ENCODE assay signal across 26 cellular contexts in genomic region chr5:113518884-113519283, GRCh38. TPM values are rescaled to one million over a fixed set of nuclear protein-coding genes. Genes with fewer than 3 reads are reported as not detected.
DNase-seq lines count a peak whose midpoint lies in the region; ATAC-seq, FAIRE-seq and TF ChIP-seq lines count a peak whose summit lies in the region.
"Had no signal": no experiment of that assay in that cellular context is flagged by ENCODE, and none has a peak within 500 bp of the region (broad histone marks: within the 10 kb centered on the region; RNA-seq: fewer than 3 reads in every experiment).

No MANE protein-coding gene starts in this region.

- no peaks in the 10 kb centered on the region for H3K27me3 ChIP-seq in HepG2 (ENCODE audit: control insufficient read depth in 1 of 2, insufficient read depth in 2 of 2, low read length in 2 of 2)
- no peaks in the 10 kb centered on the region for H3K27me3 ChIP-seq in right lobe of liver
- no peaks in the 10 kb centered on the region for H3K27me3 ChIP-seq in K562 (ENCODE audit: control insufficient read depth in 2 of 2, insufficient read depth in 2 of 2, low read length in 2 of 2)
- H3K27me3 ChIP-seq: BLaER1 treated with 17β-estradiol and CSF1 and Interleukin-3, amounts not matched to agents 10 nM and 100 nM had no signal

- H3K36me3 ChIP-seq in HepG2 (replicated peaks in 1 of 2; ENCODE audit: control insufficient read depth in 1 of 2, insufficient read depth in 2 of 2, low read length in 2 of 2) (no peaks in the 10 kb centered on the region; a peak in 2 of 5 replicates), right lobe of liver (no peaks in the 10 kb centered on the region), K562 (ENCODE audit: control insufficient read depth, insufficient read depth, low read length) (peaks cover 52% of the 10 kb centered on the region)

- no peak overlapping the region for H3K4me3 Mint-ChIP-seq in osteocyte (ENCODE audit: unreplicated experiment)
- H3K4me3 Mint-ChIP-seq: B cell; CD4-positive, alpha-beta memory T cell had no signal

- peaks cover 27% of the 10 kb centered on the region for H3K4me1 Mint-ChIP-seq in osteocyte (ENCODE audit: unreplicated experiment)

- ATAC-seq in HepG2 (no peak), right lobe of liver (no peak), K562 (no peak), GM18868 (IDR thresholded peaks at IDR 0.05; ENCODE audit: unreplicated experiment) (no peak)
- ATAC-seq: A549, GM12878 had no signal

- H3K9me3 Mint-ChIP-seq in osteocyte (ENCODE audit: unreplicated experiment): no peaks in the 10 kb centered on the region
- H3K9me3 Mint-ChIP-seq: CD4-positive, alpha-beta memory T cell; CD8-positive, alpha-beta memory T cell had no signal

- H3K27ac ChIP-seq in HepG2 (ENCODE audit: extremely low read length, insufficient read depth, low read length) (no peak overlapping the region), right lobe of liver (no peak overlapping the region), K562 (ENCODE audit: extremely low read depth, low read depth, low read length) (no peak overlapping the region)
- H3K27ac ChIP-seq: 22Rv1; A549; BLaER1 treated with 17β-estradiol and CSF1 and Interleukin-3, amounts not matched to agents 10 nM and 100 nM; C4-2B had no signal

- TF ChIP-seq RAD21 in HepG2 (CRISPR knock-in tag; IDR thresholded peaks at IDR 0.05) (no peak), K562 (CRISPR knock-in tag; conservative IDR thresholded peaks at IDR 0.05 in 1 of 2, IDR thresholded peaks at IDR 0.05 in 1 of 2) (no peak)

- no peaks in the 10 kb centered on the region for H3K9me1 ChIP-seq in K562 (ENCODE audit: control insufficient read depth, insufficient read depth, low read length)

- in situ Hi-C loops in HepG2 (cut with HindIII; ENCODE audit: extremely low pct_ligation_motif_present, low pct_unique_long_range_greater_than_20kb): loop anchor here (25.0 kb wide), 1 partner anchor 482 kb away; no protein-coding TSS in a partner anchor
- in situ Hi-C loops in K562 (cut with MboI): no loop called here

- TF ChIP-seq EP300 in HepG2 (IDR thresholded peaks at IDR 0.05; ENCODE audit: low read depth in 2 of 2, low read length in 2 of 2) (no peak), HepG2 (CRISPR knock-in tag; IDR thresholded peaks at IDR 0.05; ENCODE audit: borderline replicate concordance) (no peak), K562 (IDR thresholded peaks at IDR 0.05; ENCODE audit: low read length) (no peak)

- H3K4me2 ChIP-seq in HepG2 (ENCODE audit: low read depth, low read length): no peak overlapping the region
- H3K4me2 ChIP-seq in K562 (ENCODE audit: insufficient read depth, low read length): no peak overlapping the region
- H3K4me2 ChIP-seq: A549; BLaER1 treated with 17β-estradiol and CSF1 and Interleukin-3, amounts not matched to agents 10 nM and 100 nM had no signal

- BruUV-seq in HepG2 (replicated peaks; lab: Mats Ljungman, UMichigan) (no TSS peak), K562 (replicated peaks; lab: Mats Ljungman, UMichigan) (no TSS peak)

- H3K4me1 ChIP-seq in HepG2 (ENCODE audit: insufficient read depth, low read length) (peaks cover 45% of the 10 kb centered on the region), right lobe of liver (peaks cover 0 to 17% (median 7%) of the 10 kb centered on the region in 4 donors), K562 (replicated peaks in 1 of 2; ENCODE audit: control insufficient read depth in 2 of 2, insufficient read depth in 2 of 2, low read length in 2 of 2) (peaks cover 0 to 3% of the 10 kb centered on the region in 2 experiments; a peak in 2 of 5 replicates)

- H3K9me3 ChIP-seq in HepG2 (ENCODE audit: low read length) (no peaks in the 10 kb centered on the region), right lobe of liver (no peaks in the 10 kb centered on the region), K562 (replicated peaks; ENCODE audit: control insufficient read depth, insufficient read depth, low read depth, low read length) (no peaks in the 10 kb centered on the region)
- H3K9me3 ChIP-seq: A549 had no signal

- POLR2A ChIA-PET in HepG2 (lab: Yijun Ruan, JAX): no interaction called here
- POLR2A ChIA-PET in K562 (lab: Yijun Ruan, JAX): no interaction called here

- H3K36me3 Mint-ChIP-seq in osteocyte (ENCODE audit: unreplicated experiment): peaks cover 27% of the 10 kb centered on the region

- H3K79me2 ChIP-seq in HepG2 (ENCODE audit: insufficient read depth, low read length): peaks cover 23% of the 10 kb centered on the region
- peaks cover 49% of the 10 kb centered on the region for H3K79me2 ChIP-seq in K562 (ENCODE audit: control insufficient read depth, insufficient read depth, low read length)

- TF ChIP-seq CTCF in HepG2 (CRISPR knock-in tag; IDR thresholded peaks at IDR 0.05) (no peak), right lobe of liver (IDR thresholded peaks at IDR 0.05) (no peak), K562 (IDR thresholded peaks at IDR 0.05 in 2 of 3, conservative IDR thresholded peaks at IDR 0.05 in 1 of 3; ENCODE audit: insufficient read depth in 2 of 3, low read depth in 1 of 3, low read length in 3 of 3) (no peak), osteocyte (IDR thresholded peaks at IDR 0.05) (no peak)

- TF ChIP-seq POLR2A in HepG2 (IDR thresholded peaks at IDR 0.05; ENCODE audit: insufficient read depth in 1 of 2, low read depth in 2 of 2, low read length in 2 of 2) (no peak), right lobe of liver (IDR thresholded peaks at IDR 0.05) (no peak), K562 (conservative IDR thresholded peaks at IDR 0.05) (no peak)

- peak overlapping the region; percentile 1 for H3K27ac Mint-ChIP-seq in osteocyte (ENCODE audit: unreplicated experiment)
- H3K27ac Mint-ChIP-seq: B cell had no signal

- WGBS in HepG2 (ENCODE audit: low lambda C conversion rate): 84% methylated on average over 4 of the region's 4 CpGs
- 93% methylated on average over 4 of the region's 4 CpGs for WGBS in right lobe of liver (ENCODE audit: insufficient coverage, low coverage, low lambda C conversion rate, missing lambda C conversion rate)
- 96% methylated on average over 4 of the region's 4 CpGs for WGBS in K562 (ENCODE audit: insufficient coverage, low coverage, missing lambda C conversion rate)

- no peak for FAIRE-seq in HepG2 (lab: Jason Lieb, UNC)
- FAIRE-seq in K562 (lab: Jason Lieb, UNC): no peak
- FAIRE-seq: A549, GM12878, GM12892, GM18507, GM19239 had no signal

- CTCF ChIA-PET in HepG2 (lab: Yijun Ruan, JAX; ENCODE audit: low intra/inter-chr PET ratio, low total read pairs): no interaction called here
- CTCF ChIA-PET in K562 (lab: Yijun Ruan, JAX; ENCODE audit: low intra/inter-chr PET ratio): no interaction called here

- H2AFZ ChIP-seq in HepG2 (ENCODE audit: low read length): no peak overlapping the region
- no peak overlapping the region for H2AFZ ChIP-seq in K562 (ENCODE audit: low read depth, low read length)

- H3K4me3 ChIP-seq in HepG2 (replicated peaks in 1 of 3; ENCODE audit: insufficient read depth in 1 of 3, low read depth in 2 of 3, low read length in 3 of 3): no peak overlapping the region
- H3K4me3 ChIP-seq in right lobe of liver: no peak overlapping the region
- no peak overlapping the region for H3K4me3 ChIP-seq in K562
- H3K4me3 ChIP-seq: A549; BLaER1 treated with 17β-estradiol and CSF1 and Interleukin-3, amounts not matched to agents 10 nM and 100 nM; GM12878 had no signal

- H4K20me1 ChIP-seq in HepG2 (ENCODE audit: insufficient read depth, low read length): no peaks in the 10 kb centered on the region
- no peaks in the 10 kb centered on the region for H4K20me1 ChIP-seq in K562 (replicated peaks; ENCODE audit: control insufficient read depth, insufficient read depth, low read length)

- no peaks in the 10 kb centered on the region for H3K27me3 Mint-ChIP-seq in osteocyte (ENCODE audit: unreplicated experiment)
- H3K27me3 Mint-ChIP-seq: B cell; CD4-positive, alpha-beta memory T cell; CD8-positive, alpha-beta memory T cell had no signal

- DNase-seq in HepG2 (ENCODE audit: low spot score) (no peak), right lobe of liver (no peak), K562 (ENCODE audit: extremely low read depth in 1 of 4, low spot score in 3 of 4) (no peak), osteocyte (ENCODE audit: extremely low spot score, unreplicated experiment) (no peak)
- DNase-seq in activated CD4-positive, alpha-beta T cell treated with anti-CD3 and anti-CD28 coated beads for 48 hours: no peak
- DNase-seq: AML-193; CD4-positive, alpha-beta memory T cell; CD8-positive, alpha-beta memory T cell; COR-L47; DMS 273 treated with DMSO at 0.1 percent for 48 hours; DMS153; DMS53; DMS79; DND-41; EL; GDM1 had no signal

- H3K9ac ChIP-seq in HepG2 (ENCODE audit: insufficient read depth, low read depth, low read length): no peak overlapping the region
- no peak overlapping the region for H3K9ac ChIP-seq in K562 (ENCODE audit: insufficient read depth in 1 of 2, low read depth in 2 of 2, low read length in 2 of 2)
- H3K9ac ChIP-seq: BLaER1 treated with 17β-estradiol and CSF1 and Interleukin-3, amounts not matched to agents 10 nM and 100 nM had no signal

- intact Hi-C loops in HepG2 (cut with micrococcal nuclease; ENCODE audit: unreplicated experiment) (no loop called here), right lobe of liver (cut with DNase I) (no loop called here), K562 (cut with micrococcal nuclease) (no loop called here)

RNA-seq across cellular contexts. Expression of gene YTHDC2, which starts 5.4 kb away (rescaled TPM):
- total RNA-seq in HepG2 (2016; rRNA removed; fragmentation: Illumina TruSeq; extraction: Trizol): 17.8 and 21.2 TPM in 2 replicates
- total RNA-seq in HepG2 (2016; cell fraction: cytosol; rRNA removed; fragmentation: Illumina TruSeq; extraction: Trizol; ENCODE audit: low read depth): 2.7 and 3.2 TPM in 2 replicates
- 18.5 and 22.8 TPM in 2 replicates for total RNA-seq in HepG2 (2016; cell fraction: insoluble cytoplasmic fraction; rRNA removed; fragmentation: Illumina TruSeq; extraction: Trizol)
- total RNA-seq in HepG2 (2016; cell fraction: membrane; rRNA removed; fragmentation: Illumina TruSeq; extraction: Trizol): 3.9 and 4.7 TPM in 2 replicates
- total RNA-seq in HepG2 (2016; cell fraction: nucleus; rRNA removed; fragmentation: Illumina TruSeq; extraction: Trizol): 45.3 and 47.8 TPM in 2 replicates
- polyA plus RNA-seq in HepG2 (2011; rRNA removed): 5.5 and 6.7 TPM in 2 replicates
- 1.3 and 2.3 TPM in 2 replicates for polyA plus RNA-seq in HepG2 (2011; cell fraction: cytosol; rRNA removed)
- polyA plus RNA-seq in HepG2 (2011; cell fraction: nucleus; rRNA removed): 11.3 and 14.5 TPM in 2 replicates
- 9.3 and 11.1 TPM in 2 replicates for polyA plus RNA-seq in HepG2 (2012)
- polyA plus RNA-seq in HepG2 (2016; cell fraction: cytosol; fragmentation: Illumina TruSeq; extraction: Trizol; ENCODE audit: low read depth): 0.25 and 0.35 TPM in 2 replicates
- 12.4 and 13.5 TPM in 2 replicates for polyA plus RNA-seq in HepG2 (2016; cell fraction: insoluble cytoplasmic fraction; fragmentation: Illumina TruSeq; extraction: Trizol; ENCODE audit: low read depth)
- 0.92 and 1.1 TPM in 2 replicates for polyA plus RNA-seq in HepG2 (2016; cell fraction: membrane; fragmentation: Illumina TruSeq; extraction: Trizol; ENCODE audit: low read depth)
- 30.6 and 33.0 TPM in 2 replicates for polyA plus RNA-seq in HepG2 (2016; cell fraction: nucleus; fragmentation: Illumina TruSeq; extraction: Trizol; ENCODE audit: insufficient read depth, low read depth)
- polyA minus RNA-seq in HepG2 (2011; rRNA and poly(A)+ RNA removed; ENCODE audit: low replicate concordance): 9.6 TPM in 2 replicates
- polyA minus RNA-seq in HepG2 (2011; cell fraction: cytosol; rRNA and poly(A)+ RNA removed): 6.0 and 8.4 TPM in 2 replicates
- 73.4 and 73.5 TPM in 2 replicates for polyA minus RNA-seq in HepG2 (2011; cell fraction: nucleus; rRNA and poly(A)+ RNA removed)
- 10 to 100 TPM; 12.2 to 18.3 (median 15.7) TPM for total RNA-seq in right lobe of liver
- 23.4 and 114 TPM in 2 replicates for total RNA-seq in K562 (2011; cell fraction: chromatin; rRNA removed; ENCODE audit: low replicate concordance)
- total RNA-seq in K562 (2011; cell fraction: nucleolus; rRNA removed): 17.3 and 19.3 TPM in 2 replicates
- total RNA-seq in K562 (2011; cell fraction: nucleoplasm; rRNA removed): 26.2 and 27.1 TPM in 2 replicates
- total RNA-seq in K562 (2014; rRNA removed): 14.5 and 18.4 TPM in 2 replicates
- 21.3 and 21.6 TPM in 2 replicates for total RNA-seq in K562 (2014; rRNA removed; fragmentation: Illumina TruSeq; extraction: Trizol)
- 17.0 and 17.9 TPM in 2 replicates for total RNA-seq in K562 (2015; rRNA removed; fragmentation: Illumina TruSeq; extraction: Trizol)
- 20.0 and 20.3 TPM in 2 replicates for total RNA-seq in K562 (2021)
- 11.7 and 15.6 TPM in 2 replicates for polyA plus RNA-seq in K562 (2011; rRNA removed)
- polyA plus RNA-seq in K562 (2011; cell fraction: cytosol; rRNA removed): 2.5 and 4.2 TPM in 2 replicates
- 16.5 and 18.9 TPM in 2 replicates for polyA plus RNA-seq in K562 (2011; cell fraction: nucleus; rRNA removed)
- 9.9 and 10.4 TPM in 2 replicates for polyA plus RNA-seq in K562 (2012)
- polyA plus RNA-seq in K562 (2014; fragmentation: Illumina TruSeq; extraction: Trizol): 15.2 and 15.9 TPM in 2 replicates
- polyA plus RNA-seq in K562 (2014; fragmentation: Nextera tagmentation; extraction: Ambion mirVana): 1 to 10 TPM; 2.7 to 5.1 TPM
- 14.0 and 16.0 TPM in 2 replicates for polyA plus RNA-seq in K562 (2014; rRNA removed)
- 39.6 and 52.6 TPM in 2 replicates for polyA minus RNA-seq in K562 (2011; rRNA and poly(A)+ RNA removed)
- polyA minus RNA-seq in K562 (2011; cell fraction: cytosol; rRNA and poly(A)+ RNA removed): 9.2 and 9.6 TPM in 2 replicates
- polyA minus RNA-seq in K562 (2011; cell fraction: nucleus; rRNA and poly(A)+ RNA removed): 43.6 and 46.3 TPM in 2 replicates
- 21.7 and 22.7 TPM in 2 replicates for total RNA-seq in osteocyte

RNA-seq across cellular contexts. Expression of gene MCC, which starts 30.6 kb away (rescaled TPM):
- total RNA-seq in HepG2 (2016; rRNA removed; fragmentation: Illumina TruSeq; extraction: Trizol) (2.4 and 3.0 TPM in 2 replicates), right lobe of liver (10 to 100 TPM; 23.1 to 35.2 (median 26.1) TPM), K562 (2014; rRNA removed) (0.04 TPM in 1 of 2 replicates, not detected in the other), K562 (2014; rRNA removed; fragmentation: Illumina TruSeq; extraction: Trizol) (0.04 and 0.06 TPM in 2 replicates), K562 (2015; rRNA removed; fragmentation: Illumina TruSeq; extraction: Trizol) (0.04 TPM in 1 of 2 replicates, not detected in the other), K562 (2021) (0.07 and 0.18 TPM in 2 replicates), osteocyte (13.0 and 14.0 TPM in 2 replicates)
- total RNA-seq in HepG2 (2016; cell fraction: cytosol; rRNA removed; fragmentation: Illumina TruSeq; extraction: Trizol; ENCODE audit: low read depth): 0.20 and 0.35 TPM in 2 replicates
- 2.1 and 2.7 TPM in 2 replicates for total RNA-seq in HepG2 (2016; cell fraction: insoluble cytoplasmic fraction; rRNA removed; fragmentation: Illumina TruSeq; extraction: Trizol)
- 0.68 and 0.83 TPM in 2 replicates for total RNA-seq in HepG2 (2016; cell fraction: membrane; rRNA removed; fragmentation: Illumina TruSeq; extraction: Trizol)
- total RNA-seq in HepG2 (2016; cell fraction: nucleus; rRNA removed; fragmentation: Illumina TruSeq; extraction: Trizol): 1.9 and 2.5 TPM in 2 replicates
- polyA plus RNA-seq in HepG2 (2011; rRNA removed) (0.55 and 1.0 TPM in 2 replicates), K562 (2011; rRNA removed) (0.01 and 0.06 TPM in 2 replicates), K562 (2014; fragmentation: Illumina TruSeq; extraction: Trizol) (0.03 and 0.07 TPM in 2 replicates), K562 (2014; fragmentation: Nextera tagmentation; extraction: Ambion mirVana) (under 1 TPM; 0.06 to 0.24 TPM), K562 (2014; rRNA removed) (0.04 and 0.05 TPM in 2 replicates)
- polyA plus RNA-seq in HepG2 (2011; cell fraction: cytosol; rRNA removed): 0.87 and 1.3 TPM in 2 replicates
- 1.3 and 1.7 TPM in 2 replicates for polyA plus RNA-seq in HepG2 (2011; cell fraction: nucleus; rRNA removed)
- 0.24 and 0.55 TPM in 2 replicates for polyA plus RNA-seq in HepG2 (2012)
- polyA plus RNA-seq in HepG2 (2016; cell fraction: cytosol; fragmentation: Illumina TruSeq; extraction: Trizol; ENCODE audit: low read depth): 0.10 and 0.11 TPM in 2 replicates
- 0.88 and 1.2 TPM in 2 replicates for polyA plus RNA-seq in HepG2 (2016; cell fraction: insoluble cytoplasmic fraction; fragmentation: Illumina TruSeq; extraction: Trizol; ENCODE audit: low read depth)
- 0.15 and 0.33 TPM in 2 replicates for polyA plus RNA-seq in HepG2 (2016; cell fraction: membrane; fragmentation: Illumina TruSeq; extraction: Trizol; ENCODE audit: low read depth)
- 0.71 and 0.79 TPM in 2 replicates for polyA plus RNA-seq in HepG2 (2016; cell fraction: nucleus; fragmentation: Illumina TruSeq; extraction: Trizol; ENCODE audit: insufficient read depth, low read depth)
- 1.4 and 2.2 TPM in 2 replicates for polyA minus RNA-seq in HepG2 (2011; rRNA and poly(A)+ RNA removed; ENCODE audit: low replicate concordance)
- polyA minus RNA-seq in HepG2 (2011; cell fraction: cytosol; rRNA and poly(A)+ RNA removed): 1.1 and 1.8 TPM in 2 replicates
- polyA minus RNA-seq in HepG2 (2011; cell fraction: nucleus; rRNA and poly(A)+ RNA removed): 3.9 and 4.4 TPM in 2 replicates
- 0.05 TPM in 1 of 2 replicates, not detected in the other for total RNA-seq in K562 (2011; cell fraction: chromatin; rRNA removed; ENCODE audit: low replicate concordance)
- total RNA-seq in K562 (2011; cell fraction: nucleolus; rRNA removed): 0.13 TPM in 1 of 2 replicates, not detected in the other
- total RNA-seq in K562 (2011; cell fraction: nucleoplasm; rRNA removed): 0.15 TPM in 1 of 2 replicates, not detected in the other
- polyA plus RNA-seq in K562 (2011; cell fraction: cytosol; rRNA removed): under 0.01 and 0.03 TPM in 2 replicates
- not detected in 2 replicates for polyA plus RNA-seq in K562 (2011; cell fraction: nucleus; rRNA removed)
- 0.08 and 0.11 TPM in 2 replicates for polyA plus RNA-seq in K562 (2012)
- polyA minus RNA-seq in K562 (2011; rRNA and poly(A)+ RNA removed): 0.03 and 0.04 TPM in 2 replicates
- not detected in 2 replicates for polyA minus RNA-seq in K562 (2011; cell fraction: cytosol; rRNA and poly(A)+ RNA removed)
- 0.27 TPM in 1 of 2 replicates, not detected in the other for polyA minus RNA-seq in K562 (2011; cell fraction: nucleus; rRNA and poly(A)+ RNA removed)

Comparison
In these comparisons a context has a peak if more than half of its experiments do, and no peak if none do; other contexts are left out.
1. Of the 241 proteins assayed by ChIP-seq in both HepG2 and K562: peak only in HepG2: none; only in K562: none; in both: ZNF121; in neither: 240.